22 cellular contexts compared by ENCODE assay signal in the genomic region with DNA sequence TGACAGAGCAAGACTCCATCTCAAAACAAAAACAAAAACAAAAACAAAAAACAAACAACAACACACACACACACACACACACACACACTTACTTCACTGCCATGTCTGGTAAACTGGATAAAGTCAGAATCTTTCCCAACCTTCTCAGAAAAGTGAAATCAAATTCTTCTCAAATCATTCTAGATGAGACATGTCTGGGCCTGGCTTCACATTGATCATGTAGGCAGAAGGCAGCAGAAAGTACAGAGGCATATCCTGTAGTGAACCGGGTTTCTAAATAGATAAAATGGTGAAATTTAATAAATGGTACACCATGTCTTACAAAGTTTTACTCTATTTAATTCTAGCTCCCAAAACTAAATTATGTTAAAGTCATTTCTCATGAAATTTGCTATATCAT. TPM values are rescaled to one million over a fixed set of nuclear protein-coding genes. Genes with fewer than 3 reads are reported as not detected.
DNase-seq lines count a peak whose midpoint lies in the region; ATAC-seq, FAIRE-seq and TF ChIP-seq lines count a peak whose summit lies in the region.
"Had no signal": no experiment of that assay in that cellular context is flagged by ENCODE, and none has a peak within 500 bp of the region (broad histone marks: within the 10 kb centered on the region; RNA-seq: fewer than 3 reads in every experiment).

No MANE protein-coding gene starts in this region.

- intact Hi-C loops in A673 (cut with micrococcal nuclease; ENCODE audit: unreplicated experiment) = no loop called here
- intact Hi-C loops in HCT116 (cut with micrococcal nuclease) = no loop called here

- TF ChIP-seq RAD21 in HCT116 (IDR thresholded peaks at IDR 0.05; ENCODE audit: low read depth) = no peak

- peaks cover 18% of the 10 kb centered on the region for H3K4me1 ChIP-seq in A673 (ENCODE audit: insufficient read depth, low read length, poor library complexity, severe bottlenecking)
- peaks cover 0 to 5% of the 10 kb centered on the region in 2 experiments; a peak in 2 of 4 replicates for H3K4me1 ChIP-seq in HCT116 (ENCODE audit: control insufficient read depth in 1 of 2, insufficient read depth in 2 of 2, low read length in 2 of 2)
- no peaks in the 10 kb centered on the region for H3K4me1 ChIP-seq in BE2C
- H3K4me1 ChIP-seq: Peyer's patch, SJCRH30 had no signal

- H3K9me3 Mint-ChIP-seq in nephron = no peaks in the 10 kb centered on the region
- H3K9me3 Mint-ChIP-seq: CD4-positive, alpha-beta T cell had no signal

- no peak overlapping the region for H3K4me3 ChIP-seq in A673 (ENCODE audit: low read depth, low read length, poor library complexity, severe bottlenecking)
- H3K4me3 ChIP-seq in HCT116 (replicated peaks in 1 of 2; ENCODE audit: low read depth in 1 of 2, low read length in 2 of 2) = no peak overlapping the region
- H3K4me3 ChIP-seq in bronchial epithelial cell (ENCODE audit: low read depth, low read length) = no peak overlapping the region
- no peak overlapping the region for H3K4me3 ChIP-seq in BE2C (ENCODE audit: low read depth, low read length)
- H3K4me3 ChIP-seq: BLaER1, Peyer's patch, SJCRH30 had no signal

- H3K9me3 ChIP-seq in A673 (ENCODE audit: low read depth, low read length, poor library complexity, severe bottlenecking) (no peaks in the 10 kb centered on the region), HCT116 (ENCODE audit: control insufficient read depth in 1 of 2, insufficient read depth in 1 of 2, low read depth in 1 of 2, low read length in 2 of 2) (no peaks in the 10 kb centered on the region), BE2C (no peaks in the 10 kb centered on the region)
- H3K9me3 ChIP-seq: BLaER1, Caco-2, Peyer's patch, SJCRH30 had no signal

- no peaks in the 10 kb centered on the region for H3K27me3 Mint-ChIP-seq in nephron (ENCODE audit: low read depth)

- no peaks in the 10 kb centered on the region for H3K9me2 ChIP-seq in HCT116 (ENCODE audit: insufficient read depth)

- H3K27ac ChIP-seq in A673 (ENCODE audit: low read depth, low read length, poor library complexity, severe bottlenecking) (peak overlapping the region; percentile 40), HCT116 (ENCODE audit: low read depth, low read length) (no peak overlapping the region)
- H3K27ac ChIP-seq: BLaER1, Peyer's patch, SJCRH30 had no signal

- TF ChIP-seq CTCF in A673 (conservative IDR thresholded peaks at IDR 0.05; ENCODE audit: low read depth, low read length) (no peak), HCT116 (IDR thresholded peaks at IDR 0.05 in 2 of 3, conservative IDR thresholded peaks at IDR 0.05 in 1 of 3; ENCODE audit: borderline replicate concordance in 1 of 3, insufficient read depth in 1 of 3, low read depth in 2 of 3, low read length in 2 of 3) (no peak), bronchial epithelial cell (IDR thresholded peaks at IDR 0.05; ENCODE audit: insufficient read depth, low read length, severe bottlenecking) (no peak), nephron (IDR thresholded peaks at IDR 0.05; ENCODE audit: unreplicated experiment in 3 of 3) (no peak), BE2C (IDR thresholded peaks at IDR 0.05; ENCODE audit: low read depth, low read length) (no peak)

- DNase-seq in A673 (ENCODE audit: low spot score) = no peak
- DNase-seq in HCT116 (ENCODE audit: low read depth, low spot score) = no peak
- DNase-seq in bronchial epithelial cell (ENCODE audit: low read depth) = peak; percentile 72
- no peak for DNase-seq in NCI-H2107 (lab: John Stamatoyannopoulos, UW)
- DNase-seq in cerebellar nuclear complex (lab: John Stamatoyannopoulos, UW) = no peak
- no peak for DNase-seq in BE2C
- DNase-seq: Caco-2; CD4-positive, alpha-beta T cell; DND-41; GOT3; NCI-H1092; NCI-H1436; NCI-H1930; NCI-H2227 treated with DMSO at 0.1 percent for 48 hours; NCI-H510A treated with DMSO at 0.1 percent for 48 hours; NCI-H748 treated with DMSO at 0.1 percent for 48 hours; Peyer's patch; SJCRH30 had no signal

- no peak for TF ChIP-seq POLR2A in HCT116 (IDR thresholded peaks at IDR 0.05; ENCODE audit: borderline replicate concordance, extremely low read depth, insufficient read depth, insufficient read length)

- BruUV-seq in A673 (replicated peaks; lab: Mats Ljungman, UMichigan) = no TSS peak
- BruUV-seq in HCT116 (replicated peaks; lab: Mats Ljungman, UMichigan) = no TSS peak

- no peak overlapping the region for H3K9ac ChIP-seq in HCT116 (ENCODE audit: low read length)
- H3K9ac ChIP-seq: BLaER1 had no signal

- H3K36me3 Mint-ChIP-seq in nephron (ENCODE audit: low read depth) = no peaks in the 10 kb centered on the region

- RAD21 ChIA-PET in HCT116 (lab: Charles Lee; ENCODE audit: low non-redundant PET in 1 of 2, low total read pairs in 2 of 2, uncharacterized antibody in 2 of 2, unreplicated experiment in 2 of 2) = no interaction called here

- CTCF ChIA-PET in A673 (lab: Charles Lee) (no interaction called here), HCT116 (lab: Charles Lee) (interaction anchor here (1.8 to 3.3 kb wide), 2 partner anchors 25 to 104 kb away, joined by 3 to 61 read pairs; no protein-coding TSS in a partner anchor)

- H3K79me2 ChIP-seq in HCT116 (ENCODE audit: insufficient read depth, low read length) = no peaks in the 10 kb centered on the region

- H3K4me1 Mint-ChIP-seq in nephron = no peaks in the 10 kb centered on the region

- H3K27me3 ChIP-seq in A673 (replicated peaks; ENCODE audit: insufficient read depth, low read depth, low read length, poor library complexity) = no peaks in the 10 kb centered on the region
- no peaks in the 10 kb centered on the region for H3K27me3 ChIP-seq in HCT116 (ENCODE audit: insufficient read depth, low read length)
- no peaks in the 10 kb centered on the region for H3K27me3 ChIP-seq in bronchial epithelial cell (ENCODE audit: control insufficient read depth, insufficient read depth, low read length)
- H3K27me3 ChIP-seq in BE2C = no peaks in the 10 kb centered on the region
- H3K27me3 ChIP-seq: Peyer's patch, SJCRH30 had no signal

- peak overlapping the region; percentile 13 for H2AFZ ChIP-seq in HCT116 (ENCODE audit: low read depth, low read length, poor library complexity, severe bottlenecking)

- POLR2A ChIA-PET in A673 (lab: Charles Lee; ENCODE audit: low non-redundant PET) = no interaction called here
- POLR2A ChIA-PET in HCT116 (lab: Charles Lee) = interaction anchor here (1.8 kb wide), 1 partner anchor 165 kb away, joined by 6 read pairs; no protein-coding TSS in a partner anchor

- no peaks in the 10 kb centered on the region for H3K36me3 ChIP-seq in A673 (ENCODE audit: insufficient read depth, low read length, poor library complexity, severe bottlenecking)
- H3K36me3 ChIP-seq in HCT116 (ENCODE audit: control insufficient read depth in 1 of 2, insufficient read depth in 2 of 2, low read length in 2 of 2) = no peaks in the 10 kb centered on the region
- no peaks in the 10 kb centered on the region for H3K36me3 ChIP-seq in bronchial epithelial cell (ENCODE audit: control insufficient read depth, insufficient read depth, low read length)
- no peaks in the 10 kb centered on the region for H3K36me3 ChIP-seq in BE2C
- H3K36me3 ChIP-seq: BLaER1, Peyer's patch, SJCRH30 had no signal

- no peak for FAIRE-seq in bronchial epithelial cell (lab: Jason Lieb, UNC)
- FAIRE-seq: GM12891 had no signal

- peak overlapping the region; percentile 38 to 70 (median 50) for H3K27ac Mint-ChIP-seq in nephron
- H3K27ac Mint-ChIP-seq: CD4-positive, alpha-beta T cell had no signal

- no peak overlapping the region for H3K4me3 Mint-ChIP-seq in nephron
- H3K4me3 Mint-ChIP-seq: CD4-positive, alpha-beta T cell had no signal

- ATAC-seq in HCT116 = no peak

- no peaks in the 10 kb centered on the region for H4K20me1 ChIP-seq in HCT116 (ENCODE audit: insufficient read depth)
- H4K20me1 ChIP-seq: BLaER1 had no signal

- no peak overlapping the region for H3K4me2 ChIP-seq in HCT116 (ENCODE audit: low read length)
- H3K4me2 ChIP-seq: BLaER1 had no signal

TF ChIP-seq in HCT116, 20 proteins besides CTCF, POLR2A, EP300 and RAD21 (continues in another document):
- TF ChIP-seq ZFX (IDR thresholded peaks at IDR 0.05) = no peak
- TF ChIP-seq ELF1 (IDR thresholded peaks at IDR 0.05; ENCODE audit: borderline replicate concordance, low read depth) = no peak
- TF ChIP-seq EGR1 (IDR thresholded peaks at IDR 0.05; ENCODE audit: low read depth) = no peak
- TF ChIP-seq SRF (IDR thresholded peaks at IDR 0.05; ENCODE audit: low read depth) = no peak
- TF ChIP-seq ZNF274 (IDR thresholded peaks at IDR 0.05; ENCODE audit: low read depth, low read length) = no peak
- TF ChIP-seq, protein P1, sequence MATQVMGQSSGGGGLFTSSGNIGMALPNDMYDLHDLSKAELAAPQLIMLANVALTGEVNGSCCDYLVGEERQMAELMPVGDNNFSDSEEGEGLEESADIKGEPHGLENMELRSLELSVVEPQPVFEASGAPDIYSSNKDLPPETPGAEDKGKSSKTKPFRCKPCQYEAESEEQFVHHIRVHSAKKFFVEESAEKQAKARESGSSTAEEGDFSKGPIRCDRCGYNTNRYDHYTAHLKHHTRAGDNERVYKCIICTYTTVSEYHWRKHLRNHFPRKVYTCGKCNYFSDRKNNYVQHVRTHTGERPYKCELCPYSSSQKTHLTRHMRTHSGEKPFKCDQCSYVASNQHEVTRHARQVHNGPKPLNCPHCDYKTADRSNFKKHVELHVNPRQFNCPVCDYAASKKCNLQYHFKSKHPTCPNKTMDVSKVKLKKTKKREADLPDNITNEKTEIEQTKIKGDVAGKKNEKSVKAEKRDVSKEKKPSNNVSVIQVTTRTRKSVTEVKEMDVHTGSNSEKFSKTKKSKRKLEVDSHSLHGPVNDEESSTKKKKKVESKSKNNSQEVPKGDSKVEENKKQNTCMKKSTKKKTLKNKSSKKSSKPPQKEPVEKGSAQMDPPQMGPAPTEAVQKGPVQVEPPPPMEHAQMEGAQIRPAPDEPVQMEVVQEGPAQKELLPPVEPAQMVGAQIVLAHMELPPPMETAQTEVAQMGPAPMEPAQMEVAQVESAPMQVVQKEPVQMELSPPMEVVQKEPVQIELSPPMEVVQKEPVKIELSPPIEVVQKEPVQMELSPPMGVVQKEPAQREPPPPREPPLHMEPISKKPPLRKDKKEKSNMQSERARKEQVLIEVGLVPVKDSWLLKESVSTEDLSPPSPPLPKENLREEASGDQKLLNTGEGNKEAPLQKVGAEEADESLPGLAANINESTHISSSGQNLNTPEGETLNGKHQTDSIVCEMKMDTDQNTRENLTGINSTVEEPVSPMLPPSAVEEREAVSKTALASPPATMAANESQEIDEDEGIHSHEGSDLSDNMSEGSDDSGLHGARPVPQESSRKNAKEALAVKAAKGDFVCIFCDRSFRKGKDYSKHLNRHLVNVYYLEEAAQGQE (IDR thresholded peaks at IDR 0.05; ENCODE audit: low read depth) = no peak
- TF ChIP-seq YY1 (IDR thresholded peaks at IDR 0.05; ENCODE audit: extremely low read depth, insufficient replicate concordance, low read depth, low read length) = no peak

RNA-seq across cellular contexts. Expression of a gene that starts 14.9 kb away (rescaled TPM):
- total RNA-seq in A673 (2021) = 46.6 and 49.1 TPM in 2 replicates
- total RNA-seq in HCT116 (2021; ENCODE audit: unreplicated experiment) = 39.9 TPM
- polyA plus RNA-seq in HCT116 (2012) = 17.0 and 19.9 TPM in 2 replicates
- total RNA-seq in bronchial epithelial cell = 16.4 and 24.0 TPM in 2 replicates
- 23.8 TPM for polyA plus RNA-seq in BE2C (2012; ENCODE audit: insufficient read depth, insufficient read length, low read depth)

RNA-seq across cellular contexts. Expression of a gene that starts 30.0 kb away (rescaled TPM):
- total RNA-seq in A673 (2021) = 45.1 and 54.9 TPM in 2 replicates
- 0.17 TPM for total RNA-seq in HCT116 (2021; ENCODE audit: unreplicated experiment)
- 0.02 and 0.03 TPM in 2 replicates for polyA plus RNA-seq in HCT116 (2012)
- total RNA-seq in bronchial epithelial cell = under 0.01 and 0.13 TPM in 2 replicates
- not detected for polyA plus RNA-seq in BE2C (2012; ENCODE audit: insufficient read depth, insufficient read length, low read depth)
- total RNA-seq: T-helper 1 cell treated with Interleukin-12 subunit alpha and Interleukin-12 subunit beta and Interleukin-4 antibody, amounts not matched to agents 30 ng/mL and 1 ng/mL, for 36 hours had no signal

Comparison
In these comparisons a context has a peak if more than half of its experiments do, and no peak if none do; other contexts are left out.
1. RNA of a gene that starts 30.0 kb away (total RNA-seq): 45.1 to 54.9 TPM in A673; 0.17 TPM in HCT116 (single experiment) and under 0.01 to 0.13 TPM in bronchial epithelial cell; every median in the first group is over 10 times any median in the second.